In the genomic region with DNA sequence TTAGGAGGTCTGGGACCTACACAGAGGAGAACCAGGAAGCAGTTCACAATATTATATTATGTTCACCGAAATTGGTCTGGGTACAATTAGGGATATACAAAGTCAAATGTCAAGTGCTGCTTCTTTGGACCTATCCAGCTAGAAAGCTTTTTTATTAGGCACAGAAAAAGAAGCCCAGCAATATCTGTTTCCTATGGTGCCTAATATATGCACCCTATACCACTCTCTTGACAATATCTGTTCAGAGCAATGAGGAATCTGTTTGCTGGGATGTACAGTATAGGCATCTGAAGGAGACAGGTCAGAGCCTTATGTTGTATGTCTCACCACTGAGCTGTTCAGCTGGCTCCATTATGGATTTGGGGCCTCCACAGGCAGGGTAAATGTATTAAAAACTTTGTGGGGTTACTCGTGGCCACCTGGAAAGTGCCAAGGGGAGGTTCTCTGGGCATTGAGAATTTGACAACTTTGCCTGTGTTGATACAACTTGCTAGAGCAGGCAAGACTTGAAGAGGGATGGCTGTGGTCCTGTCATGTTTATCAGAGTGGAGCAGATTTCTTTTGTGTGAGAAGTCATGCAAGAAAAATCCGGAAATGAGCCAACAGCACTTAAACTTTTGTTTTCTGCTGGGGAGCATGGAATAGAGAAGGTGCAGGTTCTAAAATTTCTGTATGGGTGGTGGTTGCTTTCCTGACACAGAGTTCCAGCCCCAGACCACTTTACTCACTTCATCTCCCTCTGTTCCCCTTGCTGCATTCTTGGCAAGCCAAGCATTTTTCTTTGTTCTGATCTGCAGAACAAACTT, we compare ENCODE assay signal across 9 cellular contexts. TPM values are rescaled to one million over a fixed set of nuclear protein-coding genes. Genes with fewer than 3 reads are reported as not detected.
DNase-seq lines count a peak whose midpoint lies in the region; ATAC-seq, FAIRE-seq and TF ChIP-seq lines count a peak whose summit lies in the region.
"Had no signal": no experiment of that assay in that cellular context is flagged by ENCODE, and none has a peak within 500 bp of the region (broad histone marks: within the 10 kb centered on the region; RNA-seq: fewer than 3 reads in every experiment).

No MANE protein-coding gene starts in this region.

- H3K9ac ChIP-seq in parathyroid adenoma, result no peak overlapping the region

- H3K36me3 ChIP-seq in parathyroid adenoma (ENCODE audit: control insufficient read depth, insufficient read depth, low read length), result no peaks in the 10 kb centered on the region

- DNase-seq in GM18507 (ENCODE audit: extremely low spot score, insufficient read length, low read depth) (no peak), NB4 (ENCODE audit: low read depth) (peak; percentile 44), dermis blood vessel endothelial cell (peak; percentile 76), GM13977 (ENCODE audit: low spot score) (no peak)
- DNase-seq in activated CD8-positive, alpha-beta memory T cell treated with anti-CD3 and anti-CD28 coated beads, Interleukin-2, amount 50 U/mL, for 4 hours, result no peak

- TF ChIP-seq POLR2A in NB4 (IDR thresholded peaks at IDR 0.05; ENCODE audit: extremely low read depth, insufficient read length) (no peak), GM18505 (IDR thresholded peaks at IDR 0.05; ENCODE audit: borderline replicate concordance, extremely low read depth, insufficient read depth, insufficient read length) (no peak)

- TF ChIP-seq CTCF in NB4 (IDR thresholded peaks at IDR 0.05; ENCODE audit: low read depth, low read length) (no peak), parathyroid adenoma (IDR thresholded peaks at IDR 0.05) (no peak), GM13977 (IDR thresholded peaks at IDR 0.05; ENCODE audit: extremely low read depth, insufficient read depth, missing control alignments) (no peak)

- peak overlapping the region; percentile 9 for H3K4me2 ChIP-seq in parathyroid adenoma (ENCODE audit: low read length)

- no peak overlapping the region for H3K27ac ChIP-seq in parathyroid adenoma
- H3K27ac ChIP-seq: SK-N-MC had no signal

- FAIRE-seq in GM18507 (lab: Jason Lieb, UNC), result peak; percentile 75

- no peak overlapping the region for H3K4me3 ChIP-seq in NB4 (ENCODE audit: low read depth, low read length)
- H3K4me3 ChIP-seq in parathyroid adenoma (ENCODE audit: low read depth, low read length), result no peak overlapping the region
- H3K4me3 ChIP-seq: SK-N-MC had no signal

- H3K79me2 ChIP-seq in parathyroid adenoma, result peaks cover 18% of the 10 kb centered on the region

- no peaks in the 10 kb centered on the region for H3K9me3 ChIP-seq in parathyroid adenoma (ENCODE audit: control insufficient read depth, low read length)

- H3K4me1 ChIP-seq in parathyroid adenoma, result peaks cover 10% of the 10 kb centered on the region

- H3K27me3 ChIP-seq in parathyroid adenoma (ENCODE audit: control insufficient read depth, insufficient read depth, low read length), result no peaks in the 10 kb centered on the region

- in situ Hi-C loops in GM13977 (cut with MboI; ENCODE audit: low pct_unique_long_range_greater_than_20kb, low sequenced_read_pairs, unreplicated experiment), result no loop called here

- no peak overlapping the region for H2AFZ ChIP-seq in parathyroid adenoma

- ATAC-seq in GM18505 (IDR thresholded peaks at IDR 0.05; ENCODE audit: unreplicated experiment) (no peak), GM19452 (IDR thresholded peaks at IDR 0.05; ENCODE audit: unreplicated experiment) (no peak)

RNA-seq across cellular contexts. Expression of gene STIM1, which starts 10.1 kb away (rescaled TPM):
- total RNA-seq in dermis blood vessel endothelial cell, result 31.5 and 39.3 TPM in 2 replicates

RNA-seq across cellular contexts. Expression of gene RHOG, which starts 24.8 kb away (rescaled TPM):
- 19.2 and 25.5 TPM in 2 replicates for total RNA-seq in dermis blood vessel endothelial cell

RNA-seq across cellular contexts. Expression of gene PGAP2, which starts 57.2 kb away (rescaled TPM):
- 7.3 and 10.2 TPM in 2 replicates for total RNA-seq in dermis blood vessel endothelial cell

Comparison
In these comparisons a context has a peak if more than half of its experiments do, and no peak if none do; other contexts are left out.
1. DNase-seq: peak in NB4 (single experiment) and dermis blood vessel endothelial cell (single experiment); none in GM18507 (single experiment), activated CD8-positive, alpha-beta memory T cell treated with anti-CD3 and anti-CD28 coated beads, Interleukin-2, amount 50 U/mL, for 4 hours (single experiment) and GM13977 (single experiment).